ENCODE assay signal across 19 cellular contexts in the genomic region with DNA sequence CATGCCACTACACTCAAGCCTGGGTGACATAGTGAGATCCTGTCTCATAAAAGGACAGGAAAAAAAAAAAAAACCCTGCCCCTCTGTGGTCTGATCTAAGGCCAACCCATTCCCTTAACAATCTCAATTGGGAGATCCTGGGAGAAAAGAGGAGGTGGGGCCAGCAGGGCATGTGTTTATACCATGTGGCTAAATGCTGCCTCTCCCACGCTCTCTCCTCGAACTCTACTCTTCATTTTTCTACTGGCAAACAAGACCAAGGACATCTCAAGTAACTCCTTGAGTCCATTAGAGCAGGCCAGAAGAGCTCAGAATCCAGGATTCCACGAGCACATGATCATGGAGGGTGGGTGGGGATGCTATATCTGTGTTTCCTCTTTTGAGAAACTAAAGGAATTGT. TPM values are rescaled to one million over a fixed set of nuclear protein-coding genes. Genes with fewer than 3 reads are reported as not detected.
DNase-seq lines count a peak whose midpoint lies in the region; ATAC-seq, FAIRE-seq and TF ChIP-seq lines count a peak whose summit lies in the region.
"Had no signal": no experiment of that assay in that cellular context is flagged by ENCODE, and none has a peak within 500 bp of the region (broad histone marks: within the 10 kb centered on the region; RNA-seq: fewer than 3 reads in every experiment).

No MANE protein-coding gene starts in this region.

- TF ChIP-seq RAD21 in K562 (CRISPR knock-in tag; conservative IDR thresholded peaks at IDR 0.05 in 1 of 2, IDR thresholded peaks at IDR 0.05 in 1 of 2): no peak

- in situ Hi-C loops in K562 (cut with MboI): no loop called here

- H3K9ac ChIP-seq in K562 (ENCODE audit: insufficient read depth in 1 of 2, low read depth in 2 of 2, low read length in 2 of 2) (no peak overlapping the region), endodermal cell (ENCODE audit: extremely low read depth, low read length, poor library complexity, severe bottlenecking) (peak overlapping the region; percentile 9)
- H3K9ac ChIP-seq: GM23248 had no signal

- DNase-seq in K562 (ENCODE audit: extremely low read depth in 1 of 4, low spot score in 3 of 4) (no peak), endodermal cell (no peak), left colon (no peak), upper lobe of right lung (no peak), NCI-H2227 treated with DMSO at 0.1 percent for 48 hours (lab: John Stamatoyannopoulos, UW) (no peak), NCI-H748 (lab: John Stamatoyannopoulos, UW; ENCODE audit: unreplicated experiment) (no peak), osteocyte (ENCODE audit: extremely low spot score, unreplicated experiment) (no peak)
- DNase-seq: C1 segment of cervical spinal cord; CD8-positive, alpha-beta T cell; DMS153; DND-41; GM23248; HFFc6 had no signal

- H3K27me3 Mint-ChIP-seq in endodermal cell (ENCODE audit: insufficient read depth) (no peaks in the 10 kb centered on the region), osteocyte (ENCODE audit: unreplicated experiment) (peaks cover 12% of the 10 kb centered on the region)

- no peaks in the 10 kb centered on the region for H3K36me3 ChIP-seq in K562 (ENCODE audit: control insufficient read depth, insufficient read depth, low read length)
- no peaks in the 10 kb centered on the region for H3K36me3 ChIP-seq in endodermal cell (ENCODE audit: control insufficient read depth, insufficient read depth, low read length)
- H3K36me3 ChIP-seq in upper lobe of right lung: no peaks in the 10 kb centered on the region
- H3K36me3 ChIP-seq: HAP-1 had no signal

- H3K9me3 Mint-ChIP-seq in endodermal cell (no peaks in the 10 kb centered on the region), osteocyte (ENCODE audit: unreplicated experiment) (no peaks in the 10 kb centered on the region)
- H3K9me3 Mint-ChIP-seq: CD8-positive, alpha-beta T cell; HFFc6 had no signal

- no peak for FAIRE-seq in K562 (lab: Jason Lieb, UNC)
- FAIRE-seq: G401.6, GM12892, H54 had no signal

- H3K4me3 Mint-ChIP-seq in endodermal cell (no peak overlapping the region), osteocyte (ENCODE audit: unreplicated experiment) (no peak overlapping the region)
- H3K4me3 Mint-ChIP-seq: CD8-positive, alpha-beta T cell; HFFc6 had no signal

- H2AFZ ChIP-seq in K562 (ENCODE audit: low read depth, low read length): peak overlapping the region; percentile 68
- H2AFZ ChIP-seq: GM23248 had no signal

- no peaks in the 10 kb centered on the region for H3K9me3 ChIP-seq in K562 (replicated peaks; ENCODE audit: control insufficient read depth, insufficient read depth, low read depth, low read length)
- H3K9me3 ChIP-seq in endodermal cell (ENCODE audit: control insufficient read depth, low read length): no peaks in the 10 kb centered on the region
- no peaks in the 10 kb centered on the region for H3K9me3 ChIP-seq in upper lobe of right lung
- H3K9me3 ChIP-seq: Caco-2, HAP-1 had no signal

- no peak for TF ChIP-seq POLR2A in K562 (conservative IDR thresholded peaks at IDR 0.05)

- no peaks in the 10 kb centered on the region for H4K20me1 ChIP-seq in K562 (replicated peaks; ENCODE audit: control insufficient read depth, insufficient read depth, low read length)

- WGBS in K562 (ENCODE audit: insufficient coverage, low coverage, missing lambda C conversion rate): 8% methylated on average over 2 of the region's 3 CpGs
- WGBS in endodermal cell (ENCODE audit: insufficient coverage in 1 of 2, insufficient read length in 1 of 2), 2 experiments: 89 to 100% methylated on average over 1 to 3 of the region's 3 CpGs

- CTCF ChIA-PET in K562 (lab: Yijun Ruan, JAX; ENCODE audit: low intra/inter-chr PET ratio): no interaction called here

- H3K27ac ChIP-seq in K562 (ENCODE audit: extremely low read depth, low read depth, low read length) (no peak overlapping the region), endodermal cell (ENCODE audit: low read depth, low read length) (no peak overlapping the region), upper lobe of right lung (no peak overlapping the region)
- H3K27ac ChIP-seq: GM23248 had no signal

- POLR2A ChIA-PET in K562 (lab: Yijun Ruan, JAX): no interaction called here

- peak; percentile 48 for ATAC-seq in K562
- ATAC-seq in left colon: peak; percentile 7
- ATAC-seq in upper lobe of right lung: peak; percentile 47
- no peak for ATAC-seq in HG02981 (IDR thresholded peaks at IDR 0.05; ENCODE audit: unreplicated experiment)
- ATAC-seq: CD8-positive, alpha-beta T cell had no signal

- H3K4me1 Mint-ChIP-seq in endodermal cell: peaks cover 33% of the 10 kb centered on the region
- H3K4me1 Mint-ChIP-seq in osteocyte (ENCODE audit: unreplicated experiment): no peaks in the 10 kb centered on the region

- no peak overlapping the region for H3K4me2 ChIP-seq in K562 (ENCODE audit: insufficient read depth, low read length)

- intact Hi-C loops in K562 (cut with micrococcal nuclease) (no loop called here), left colon (cut with DNase I, micrococcal nuclease) (no loop called here), upper lobe of right lung (cut with DNase I) (no loop called here)

- H3K4me1 ChIP-seq in K562 (replicated peaks in 1 of 2; ENCODE audit: control insufficient read depth in 2 of 2, insufficient read depth in 2 of 2, low read length in 2 of 2): peaks cover 0 to 12% of the 10 kb centered on the region in 2 experiments; a peak in 2 of 5 replicates
- peaks cover 33% of the 10 kb centered on the region for H3K4me1 ChIP-seq in endodermal cell (ENCODE audit: control insufficient read depth, insufficient read depth, low read length)
- H3K4me1 ChIP-seq in upper lobe of right lung: no peaks in the 10 kb centered on the region
- H3K4me1 ChIP-seq: HAP-1 had no signal

- H3K9me1 ChIP-seq in K562 (ENCODE audit: control insufficient read depth, insufficient read depth, low read length): no peaks in the 10 kb centered on the region

- H3K4me3 ChIP-seq in K562 (no peak overlapping the region), endodermal cell (ENCODE audit: low read length) (no peak overlapping the region), upper lobe of right lung (no peak overlapping the region)
- H3K4me3 ChIP-seq: GM23248, HAP-1 had no signal

- TF ChIP-seq EP300 in K562 (IDR thresholded peaks at IDR 0.05; ENCODE audit: low read length): no peak

- no peaks in the 10 kb centered on the region for H3K79me2 ChIP-seq in K562 (ENCODE audit: control insufficient read depth, insufficient read depth, low read length)

- H3K27ac Mint-ChIP-seq in endodermal cell (peak overlapping the region; percentile 8), osteocyte (ENCODE audit: unreplicated experiment) (no peak overlapping the region)
- H3K27ac Mint-ChIP-seq: CD8-positive, alpha-beta T cell; HFFc6 had no signal

- H3K36me3 Mint-ChIP-seq in endodermal cell (ENCODE audit: low read depth): no peaks in the 10 kb centered on the region
- H3K36me3 Mint-ChIP-seq in osteocyte (ENCODE audit: unreplicated experiment): no peaks in the 10 kb centered on the region
- H3K36me3 Mint-ChIP-seq: CD8-positive, alpha-beta T cell had no signal

- BruUV-seq in K562 (replicated peaks; lab: Mats Ljungman, UMichigan): no TSS peak

- H3K27me3 ChIP-seq in K562 (ENCODE audit: control insufficient read depth in 2 of 2, insufficient read depth in 2 of 2, low read length in 2 of 2) (no peaks in the 10 kb centered on the region), endodermal cell (ENCODE audit: control insufficient read depth, insufficient read depth, low read length, poor library complexity, severe bottlenecking) (no peaks in the 10 kb centered on the region), upper lobe of right lung (no peaks in the 10 kb centered on the region)

- TF ChIP-seq CTCF in K562 (IDR thresholded peaks at IDR 0.05 in 2 of 3, conservative IDR thresholded peaks at IDR 0.05 in 1 of 3; ENCODE audit: insufficient read depth in 2 of 3, low read depth in 1 of 3, low read length in 3 of 3) (no peak), endodermal cell (conservative IDR thresholded peaks at IDR 0.05) (no peak), upper lobe of right lung (IDR thresholded peaks at IDR 0.05) (no peak), osteocyte (IDR thresholded peaks at IDR 0.05) (no peak)

TF ChIP-seq in K562, 482 proteins besides CTCF, POLR2A, EP300 and RAD21 (continues in another document):
- no peak for TF ChIP-seq PYGO2 (tag; IDR thresholded peaks at IDR 0.05)
- no peak for TF ChIP-seq CBFB (CRISPR knock-in tag; IDR thresholded peaks at IDR 0.05)
- TF ChIP-seq, protein P1, sequence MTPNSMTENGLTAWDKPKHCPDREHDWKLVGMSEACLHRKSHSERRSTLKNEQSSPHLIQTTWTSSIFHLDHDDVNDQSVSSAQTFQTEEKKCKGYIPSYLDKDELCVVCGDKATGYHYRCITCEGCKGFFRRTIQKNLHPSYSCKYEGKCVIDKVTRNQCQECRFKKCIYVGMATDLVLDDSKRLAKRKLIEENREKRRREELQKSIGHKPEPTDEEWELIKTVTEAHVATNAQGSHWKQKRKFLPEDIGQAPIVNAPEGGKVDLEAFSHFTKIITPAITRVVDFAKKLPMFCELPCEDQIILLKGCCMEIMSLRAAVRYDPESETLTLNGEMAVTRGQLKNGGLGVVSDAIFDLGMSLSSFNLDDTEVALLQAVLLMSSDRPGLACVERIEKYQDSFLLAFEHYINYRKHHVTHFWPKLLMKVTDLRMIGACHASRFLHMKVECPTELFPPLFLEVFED (CRISPR knock-in tag; conservative IDR thresholded peaks at IDR 0.05): no peak
- TF ChIP-seq L3MBTL2 (IDR thresholded peaks at IDR 0.05): peak; percentile 83

RNA-seq across cellular contexts. Expression of a gene that starts 16.7 kb away (rescaled TPM):
- 85.7 and 138 TPM in 2 replicates for total RNA-seq in K562 (2011; cell fraction: chromatin; rRNA removed; ENCODE audit: low replicate concordance)
- total RNA-seq in K562 (2011; cell fraction: nucleolus; rRNA removed): 40.2 and 48.4 TPM in 2 replicates
- total RNA-seq in K562 (2011; cell fraction: nucleoplasm; rRNA removed): 71.6 and 95.8 TPM in 2 replicates
- total RNA-seq in K562 (2014; rRNA removed) (17.3 and 21.3 TPM in 2 replicates), K562 (2014; rRNA removed; fragmentation: Illumina TruSeq; extraction: Trizol) (16.3 and 21.7 TPM in 2 replicates), K562 (2015; rRNA removed; fragmentation: Illumina TruSeq; extraction: Trizol) (14.4 and 16.5 TPM in 2 replicates), K562 (2021) (32.7 and 33.4 TPM in 2 replicates), endodermal cell (10 to 100 TPM; 70.5 to 75.3 TPM), left colon (100 to 1,000 TPM; 176 to 332 TPM), upper lobe of right lung (192 TPM), osteocyte (40.0 and 41.1 TPM in 2 replicates)
- polyA plus RNA-seq in K562 (2011; rRNA removed) (11.5 and 19.9 TPM in 2 replicates), K562 (2014; fragmentation: Illumina TruSeq; extraction: Trizol) (23.9 and 27.0 TPM in 2 replicates), K562 (2014; fragmentation: Nextera tagmentation; extraction: Ambion mirVana) (10 to 100 TPM in 1 of 2 experiments, 1 to 10 TPM in 1; 8.1 to 11.1 TPM), K562 (2014; rRNA removed) (22.5 and 25.2 TPM in 2 replicates)
- polyA plus RNA-seq in K562 (2011; cell fraction: cytosol; rRNA removed): 10.1 and 20.6 TPM in 2 replicates
- 23.6 and 40.4 TPM in 2 replicates for polyA plus RNA-seq in K562 (2011; cell fraction: nucleus; rRNA removed)
- polyA plus RNA-seq in K562 (2012): 17.9 and 22.9 TPM in 2 replicates
- 31.3 and 33.1 TPM in 2 replicates for polyA minus RNA-seq in K562 (2011; rRNA and poly(A)+ RNA removed)
- polyA minus RNA-seq in K562 (2011; cell fraction: cytosol; rRNA and poly(A)+ RNA removed): 15.2 and 15.9 TPM in 2 replicates
- 30.0 and 35.5 TPM in 2 replicates for polyA minus RNA-seq in K562 (2011; cell fraction: nucleus; rRNA and poly(A)+ RNA removed)
- 43.2 TPM for polyA plus RNA-seq in endodermal cell (2013, experiment 1 of 2)
- 35.7 TPM for polyA plus RNA-seq in endodermal cell (2013, experiment 2 of 2)
